9 cellular contexts compared by ENCODE assay signal in genomic region chr1:62621907-62622306, GRCh38. TPM values are rescaled to one million over a fixed set of nuclear protein-coding genes. Genes with fewer than 3 reads are reported as not detected.
A peak's percentile ranks its signal among the peaks of the same experiment; 100 is the strongest.
DNase-seq lines count a peak whose midpoint lies in the region; ATAC-seq and TF ChIP-seq lines count a peak whose summit lies in the region.
"Had no signal": no experiment of that assay in that cellular context is flagged by ENCODE, and none has a peak within 500 bp of the region (broad histone marks: within the 10 kb centered on the region; RNA-seq: fewer than 3 reads in every experiment).

No MANE protein-coding gene starts in this region.

- no peak overlapping the region for H3K27ac Mint-ChIP-seq in natural killer cell

- H3K4me3 Mint-ChIP-seq in natural killer cell = no peak overlapping the region

- no peaks in the 10 kb centered on the region for H3K9me3 ChIP-seq in right cardiac atrium (ENCODE audit: control insufficient read depth, low read length)
- H3K9me3 ChIP-seq: heart right ventricle had no signal

- H3K27me3 ChIP-seq in right cardiac atrium (ENCODE audit: control insufficient read depth, insufficient read depth) = no peaks in the 10 kb centered on the region
- H3K27me3 ChIP-seq: heart right ventricle had no signal

- no peak overlapping the region for H3K4me3 ChIP-seq in right cardiac atrium (ENCODE audit: low read length)
- H3K4me3 ChIP-seq: heart right ventricle had no signal

- H3K27ac ChIP-seq in right cardiac atrium (ENCODE audit: low read length) = no peak overlapping the region
- H3K27ac ChIP-seq: heart right ventricle had no signal

- H3K36me3 Mint-ChIP-seq in natural killer cell = no peaks in the 10 kb centered on the region

- H3K4me1 Mint-ChIP-seq in natural killer cell = no peaks in the 10 kb centered on the region

- WGBS in right cardiac atrium = 97% methylated on average over 1 of the region's 1 CpG

- H3K4me1 ChIP-seq in right cardiac atrium (ENCODE audit: control insufficient read depth, insufficient read depth, low read length) = no peaks in the 10 kb centered on the region

- peak; percentile 21 to 27 for DNase-seq in AML-193 (lab: John Stamatoyannopoulos, UW)
- peak; percentile 84 for DNase-seq in RPMI7951 (ENCODE audit: low read depth)
- peak in 2 of 3 donors; percentile 30 to 41 for DNase-seq in right cardiac atrium
- DNase-seq in NCI-H2171 treated with DMSO at 0.1 percent for 48 hours (lab: John Stamatoyannopoulos, UW) = no peak
- no peak for DNase-seq in KG1 (lab: John Stamatoyannopoulos, UW)
- no peak for DNase-seq in natural killer cell
- DNase-seq: heart right ventricle had no signal

- no peak for TF ChIP-seq CTCF in natural killer cell (IDR thresholded peaks at IDR 0.05)

- H3K27me3 Mint-ChIP-seq in natural killer cell (ENCODE audit: low read depth in 2 of 2) = no peaks in the 10 kb centered on the region

- H3K9me3 Mint-ChIP-seq in natural killer cell = no peaks in the 10 kb centered on the region

- intact Hi-C loops in right cardiac atrium (cut with DNase I) = no loop called here
- intact Hi-C loops in natural killer cell (cut with micrococcal nuclease) = no loop called here

- ATAC-seq in GM19023 (IDR thresholded peaks at IDR 0.05; ENCODE audit: unreplicated experiment) (peak; percentile 87), HG03095 (IDR thresholded peaks at IDR 0.05; ENCODE audit: unreplicated experiment) (peak; percentile 98), right cardiac atrium (peak; percentile 51 to 69), natural killer cell (no peak)

RNA-seq across cellular contexts. Expression of gene ANGPTL3, which starts 24.6 kb away (rescaled TPM):
- not detected in 2 replicates for total RNA-seq in RPMI7951 (2014; rRNA removed; shearing (Covaris generic))
- total RNA-seq in right cardiac atrium (not detected), natural killer cell (not detected)
- not detected for polyA plus RNA-seq in right cardiac atrium
- total RNA-seq: heart right ventricle had no signal
- polyA plus RNA-seq: heart right ventricle had no signal

Comparison
In these comparisons a context has a peak if more than half of its experiments do, and no peak if none do; other contexts are left out.
1. DNase-seq: peak in AML-193 (2 of 2), RPMI7951 (single experiment) and right cardiac atrium (2 of 3); none in NCI-H2171 treated with DMSO at 0.1 percent for 48 hours (single experiment), KG1 (single experiment) and natural killer cell (single experiment).
2. ATAC-seq: peak in GM19023 (single experiment), HG03095 (single experiment) and right cardiac atrium (2 of 2); none in natural killer cell (0 of 3).